ENCODE assay signal across 10 cellular contexts in genomic region chr6:41469951-41470340, GRCh38.
A peak's percentile ranks its signal among the peaks of the same experiment; 100 is the strongest.
DNase-seq lines count a peak whose midpoint lies in the region; ATAC-seq and TF ChIP-seq lines count a peak whose summit lies in the region.
"Had no signal": no experiment of that assay in that cellular context is flagged by ENCODE, and none has a peak within 500 bp of the region (broad histone marks: within the 10 kb centered on the region; RNA-seq: fewer than 3 reads in every experiment).

No MANE protein-coding gene starts in this region.

- H3K9me3 ChIP-seq in gastroesophageal sphincter, result no peaks in the 10 kb centered on the region
- no peaks in the 10 kb centered on the region for H3K9me3 ChIP-seq in parathyroid adenoma (ENCODE audit: control insufficient read depth, low read length)
- no peaks in the 10 kb centered on the region for H3K9me3 ChIP-seq in GM23248 (ENCODE audit: low read depth)
- H3K9me3 ChIP-seq: gastrocnemius medialis had no signal

- H3K36me3 ChIP-seq in gastroesophageal sphincter (no peaks in the 10 kb centered on the region), parathyroid adenoma (ENCODE audit: control insufficient read depth, insufficient read depth, low read length) (no peaks in the 10 kb centered on the region), GM23248 (ENCODE audit: low read depth) (no peaks in the 10 kb centered on the region)
- H3K36me3 ChIP-seq: gastrocnemius medialis had no signal

- no peaks in the 10 kb centered on the region for H3F3A ChIP-seq in GM23248 (ENCODE audit: insufficient read depth)

- H3K27ac ChIP-seq in gastroesophageal sphincter (no peak overlapping the region), parathyroid adenoma (no peak overlapping the region), GM23248 (no peak overlapping the region)
- H3K27ac ChIP-seq: gastrocnemius medialis, KMS-11 had no signal

- H3K4me3 Mint-ChIP-seq in T-cell, result peak overlapping the region; percentile 61 to 66 (median 64)

- no peak for TF ChIP-seq POLR2A in gastroesophageal sphincter (IDR thresholded peaks at IDR 0.05)

- POLR2A ChIA-PET in T-cell (lab: Charles Lee), result no interaction called here

- ATAC-seq in T-cell (replicated peaks in 1 of 4), result peak; percentile 41 to 64 (median 54)
- peak; percentile 15 for ATAC-seq in gastroesophageal sphincter
- ATAC-seq in GM21423 (IDR thresholded peaks at IDR 0.05; ENCODE audit: unreplicated experiment), result no peak
- no peak for ATAC-seq in GM21367 (IDR thresholded peaks at IDR 0.05; ENCODE audit: unreplicated experiment)

- no peaks in the 10 kb centered on the region for H4K20me1 ChIP-seq in GM23248 (ENCODE audit: insufficient read depth)

- peaks cover 0 to 17% (median 7%) of the 10 kb centered on the region in 3 donors for H3K4me1 ChIP-seq in gastroesophageal sphincter
- H3K4me1 ChIP-seq in parathyroid adenoma, result no peaks in the 10 kb centered on the region
- no peaks in the 10 kb centered on the region for H3K4me1 ChIP-seq in GM23248 (ENCODE audit: insufficient read depth)
- H3K4me1 ChIP-seq: gastrocnemius medialis had no signal

- no peaks in the 10 kb centered on the region for H3K9me3 Mint-ChIP-seq in T-cell

- peak overlapping the region in 1 of 2 donors; percentile 62 for H3K27ac Mint-ChIP-seq in T-cell

- no peaks in the 10 kb centered on the region for H3K79me2 ChIP-seq in parathyroid adenoma
- no peaks in the 10 kb centered on the region for H3K79me2 ChIP-seq in GM23248 (ENCODE audit: insufficient read depth)

- H3K9ac ChIP-seq in parathyroid adenoma (no peak overlapping the region), GM23248 (no peak overlapping the region)
- H3K9ac ChIP-seq: KMS-11 had no signal

- H2AFZ ChIP-seq in parathyroid adenoma (peak overlapping the region; percentile 38), GM23248 (no peak overlapping the region)

- no peaks in the 10 kb centered on the region for H3K36me3 Mint-ChIP-seq in T-cell

- peak; percentile 41 for DNase-seq in EL
- peak in 5 of 34 experiments; percentile 2 to 18 (median 11) for DNase-seq in T-cell
- DNase-seq in AML-193 (lab: John Stamatoyannopoulos, UW), result no peak
- DNase-seq in GM23248, result no peak

- H3K4me3 ChIP-seq in gastroesophageal sphincter (peak overlapping the region in 1 of 2 donors; percentile 22), parathyroid adenoma (ENCODE audit: low read depth, low read length) (no peak overlapping the region), GM23248 (no peak overlapping the region)

- 15 to 28% methylated on average over 7 to 17 of the region's 30 CpGs for WGBS in gastroesophageal sphincter (ENCODE audit: low coverage in 1 of 2), 2 donors
- WGBS in GM23248 (ENCODE audit: low coverage in 1 of 2, low lambda C conversion rate in 2 of 2, missing lambda C conversion rate in 2 of 2), 2 experiments, result 42 to 65% methylated on average over 17 to 30 of the region's 30 CpGs

- in situ Hi-C loops in GM23248 (cut with MboI), result no loop called here

- H3K9me2 ChIP-seq in GM23248 (ENCODE audit: insufficient read depth), result no peaks in the 10 kb centered on the region

- peaks cover 57 to 69% of the 10 kb centered on the region in 2 donors for H3K27me3 Mint-ChIP-seq in T-cell

- peaks cover 6 to 12% (median 7%) of the 10 kb centered on the region in 3 donors for H3K4me1 Mint-ChIP-seq in T-cell

- CTCF ChIA-PET in T-cell (lab: Charles Lee), result interaction anchor here in 1 of 2 donors (0.6 kb wide), 1 partner anchor 101 kb away, joined by 4 read pairs; no protein-coding TSS in a partner anchor

- H3K4me2 ChIP-seq in parathyroid adenoma (ENCODE audit: low read length) (no peak overlapping the region), GM23248 (ENCODE audit: unreplicated experiment) (no peak overlapping the region)
- H3K4me2 ChIP-seq: KMS-11 had no signal

- TF ChIP-seq CTCF in gastroesophageal sphincter (IDR thresholded peaks at IDR 0.05), result no peak
- TF ChIP-seq CTCF in parathyroid adenoma (IDR thresholded peaks at IDR 0.05), result no peak

- H3K27me3 ChIP-seq in gastroesophageal sphincter, result peaks cover 55% of the 10 kb centered on the region
- no peaks in the 10 kb centered on the region for H3K27me3 ChIP-seq in parathyroid adenoma (ENCODE audit: control insufficient read depth, insufficient read depth, low read length)
- peaks cover 9% of the 10 kb centered on the region for H3K27me3 ChIP-seq in GM23248 (replicated peaks; ENCODE audit: insufficient read depth)

- TF ChIP-seq EP300 in gastroesophageal sphincter (IDR thresholded peaks at IDR 0.05), result no peak

Comparison
In these comparisons a context has a peak if more than half of its experiments do, and no peak if none do; other contexts are left out.
1. ATAC-seq: peak in T-cell (4 of 4) and gastroesophageal sphincter (single experiment); none in GM21423 (single experiment) and GM21367 (single experiment).